1 cellular context compared by ENCODE assay signal in genomic region chr4:2006367-2006766, GRCh38.
TF ChIP-seq lines count a peak whose summit lies in the region.

No MANE protein-coding gene starts in this region.

TF ChIP-seq in SK-N-SH, 30 proteins besides CTCF, POLR2A, EP300 and RAD21 (continued from another document):
- no peak for TF ChIP-seq USF2 (IDR thresholded peaks at IDR 0.05; ENCODE audit: borderline replicate concordance, low read depth, low read length)
